27 cellular contexts compared by ENCODE assay signal in genomic region chr5:95708876-95709275, GRCh38. TPM values are rescaled to one million over a fixed set of nuclear protein-coding genes. Genes with fewer than 3 reads are reported as not detected.
"Had no signal": no experiment of that assay in that cellular context is flagged by ENCODE, and none has a peak within 500 bp of the region (broad histone marks: within the 10 kb centered on the region; RNA-seq: fewer than 3 reads in every experiment).

No MANE protein-coding gene starts in this region.

- H3K9me3 ChIP-seq: left ventricle myocardium inferior, mucosa of descending colon, ovary, right atrium auricular region, right lobe of liver, tibial nerve, upper lobe of left lung, vagina had no signal

- H3K27ac ChIP-seq: left ventricle myocardium inferior, ovary, right atrium auricular region, right lobe of liver, tibial nerve, upper lobe of left lung, vagina had no signal

- DNase-seq: hypothalamus; immature natural killer cell; kidney; left colon; left ventricle myocardium inferior; midbrain; mucosa of descending colon; naive thymus-derived CD4-positive, alpha-beta T cell; ovary; right lobe of liver; stimulated activated CD4-positive, alpha-beta T cell treated with anti-CD3 and anti-CD28 coated beads, Interleukin-1b, Interleukin-23, amount 100 ng/mL, for 48 hours; stimulated activated CD4-positive, alpha-beta T cell treated with anti-CD3 and anti-CD28 coated beads, Interleukin-2, amount 100 ng/mL, for 48 hours; stimulated activated CD4-positive, alpha-beta T cell treated with anti-CD3 and anti-CD28 coated beads, Interleukin-4, amount 100 ng/mL, for 4 hours; stimulated activated CD8-positive, alpha-beta memory T cell treated with anti-CD3 and anti-CD28 coated beads, Interleukin-4, amount 100 ng/mL, for 48 hours; stimulated activated naive CD4-positive, alpha-beta T cell treated with Interleukin-2 at 50 U/mL for 16 hours; stimulated activated naive CD8-positive, alpha-beta T cell treated with anti-CD3 and anti-CD28 coated beads, Interleukin-15, amount 100 ng/mL, for 72 hours; substantia nigra; upper lobe of left lung had no signal

- FAIRE-seq: islet of Langerhans, kidney had no signal

- H3K9me3 Mint-ChIP-seq: immature natural killer cell; naive thymus-derived CD4-positive, alpha-beta T cell; natural killer cell treated with Interleukin-12 subunit alpha and Interleukin-12 subunit beta and Interleukin-15 and Interleukin-18, amount 100 ng/mL, for 72 hours; stimulated activated memory B cell treated with anti-CD40 and anti-IgM and Interleukin-4, amounts not matched to agents 10 μg/mL and 1 μg/mL and 100 μg/mL, for 72 hours; stimulated activated naive CD8-positive, alpha-beta T cell treated with anti-CD3 and anti-CD28 coated beads, Interleukin-15, amount 100 ng/mL, for 72 hours had no signal

- H3K36me3 Mint-ChIP-seq: naive thymus-derived CD4-positive, alpha-beta T cell; natural killer cell treated with Interleukin-12 subunit alpha and Interleukin-12 subunit beta and Interleukin-15 and Interleukin-18, amount 100 ng/mL, for 72 hours; stimulated activated memory B cell treated with anti-CD40 and anti-IgM and Interleukin-4, amounts not matched to agents 10 μg/mL and 1 μg/mL and 100 μg/mL, for 72 hours had no signal

- H3K4me2 ChIP-seq: smooth muscle cell had no signal

- H3K4me3 Mint-ChIP-seq: immature natural killer cell; naive thymus-derived CD4-positive, alpha-beta T cell; natural killer cell treated with Interleukin-12 subunit alpha and Interleukin-12 subunit beta and Interleukin-15 and Interleukin-18, amount 100 ng/mL, for 72 hours; stimulated activated memory B cell treated with anti-CD40 and anti-IgM and Interleukin-4, amounts not matched to agents 10 μg/mL and 1 μg/mL and 100 μg/mL, for 72 hours; stimulated activated naive CD8-positive, alpha-beta T cell treated with anti-CD3 and anti-CD28 coated beads, Interleukin-15, amount 100 ng/mL, for 72 hours had no signal

- H3K4me3 ChIP-seq: left ventricle myocardium inferior, lung, mucosa of descending colon, ovary, right atrium auricular region, right lobe of liver, smooth muscle cell, tibial nerve, upper lobe of left lung, vagina had no signal

- H3K27me3 ChIP-seq: ovary, right atrium auricular region, right lobe of liver, tibial nerve, upper lobe of left lung, vagina had no signal

- H3K4me1 Mint-ChIP-seq: stimulated activated memory B cell treated with anti-CD40 and anti-IgM and Interleukin-4, amounts not matched to agents 10 μg/mL and 1 μg/mL and 100 μg/mL, for 72 hours had no signal

- H3K27me3 Mint-ChIP-seq: natural killer cell treated with Interleukin-12 subunit alpha and Interleukin-12 subunit beta and Interleukin-15 and Interleukin-18, amount 100 ng/mL, for 72 hours; stimulated activated naive CD8-positive, alpha-beta T cell treated with anti-CD3 and anti-CD28 coated beads, Interleukin-15, amount 100 ng/mL, for 72 hours had no signal

- H3K27ac Mint-ChIP-seq: immature natural killer cell; naive thymus-derived CD4-positive, alpha-beta T cell; natural killer cell treated with Interleukin-12 subunit alpha and Interleukin-12 subunit beta and Interleukin-15 and Interleukin-18, amount 100 ng/mL, for 72 hours; progenitor cell of endocrine pancreas; stimulated activated memory B cell treated with anti-CD40 and anti-IgM and Interleukin-4, amounts not matched to agents 10 μg/mL and 1 μg/mL and 100 μg/mL, for 72 hours; stimulated activated naive CD8-positive, alpha-beta T cell treated with anti-CD3 and anti-CD28 coated beads, Interleukin-15, amount 100 ng/mL, for 72 hours had no signal

- H3K36me3 ChIP-seq: left ventricle myocardium inferior, ovary, right atrium auricular region, right lobe of liver, tibial nerve, upper lobe of left lung, vagina had no signal

- ATAC-seq: left colon; mucosa of descending colon; naive thymus-derived CD4-positive, alpha-beta T cell; natural killer cell treated with Interleukin-12 subunit alpha and Interleukin-12 subunit beta and Interleukin-15 and Interleukin-18, amount 100 ng/mL, for 72 hours; right lobe of liver; stimulated activated memory B cell treated with anti-CD40 and anti-IgM and Interleukin-4, amounts not matched to agents 10 μg/mL and 1 μg/mL and 100 μg/mL, for 72 hours; stimulated activated naive CD8-positive, alpha-beta T cell treated with anti-CD3 and anti-CD28 coated beads, Interleukin-15, amount 100 ng/mL, for 72 hours had no signal

RNA-seq across cellular contexts. Expression of gene SPATA9, which starts 26.1 kb away (rescaled TPM):
- total RNA-seq: left ventricle myocardium inferior, progenitor cell of endocrine pancreas, smooth muscle cell, vagina had no signal
- polyA plus RNA-seq: naive thymus-derived CD4-positive, alpha-beta T cell; smooth muscle cell had no signal
